Comparison of ENCODE assay signal across 11 cellular contexts in genomic region chr18:74990563-74991081, GRCh38.
A peak's percentile ranks its signal among the peaks of the same experiment; 100 is the strongest.
DNase-seq lines count a peak whose midpoint lies in the region; ATAC-seq and TF ChIP-seq lines count a peak whose summit lies in the region.
"Had no signal": no experiment of that assay in that cellular context is flagged by ENCODE, and none has a peak within 500 bp of the region (broad histone marks: within the 10 kb centered on the region; RNA-seq: fewer than 3 reads in every experiment).

No MANE protein-coding gene starts in this region.

- H3K36me3 ChIP-seq in spleen: no peaks in the 10 kb centered on the region
- H3K36me3 ChIP-seq: left ventricle myocardium inferior, stomach had no signal

- no peaks in the 10 kb centered on the region for H3K27me3 ChIP-seq in spleen (replicated peaks in 1 of 7)
- H3K27me3 ChIP-seq: stomach had no signal

- peaks cover 46% of the 10 kb centered on the region for H3K4me1 Mint-ChIP-seq in activated T-cell treated with anti-CD3 and anti-CD28 coated beads, Interleukin-2, amount 50 U/mL, for 72 hours (ENCODE audit: low read depth)

- peak overlapping the region; percentile 54 to 57 for H3K4me3 Mint-ChIP-seq in activated T-cell treated with anti-CD3 and anti-CD28 coated beads, Interleukin-2, amount 50 U/mL, for 72 hours

- no peak for TF ChIP-seq POLR2A in spleen (IDR thresholded peaks at IDR 0.05)

- peak overlapping the region; percentile 75 for H3K27ac Mint-ChIP-seq in activated T-cell treated with anti-CD3 and anti-CD28 coated beads, Interleukin-2, amount 50 U/mL, for 72 hours
- peak overlapping the region; percentile 16 to 55 for H3K27ac Mint-ChIP-seq in activated naive CD4-positive, alpha-beta T cell treated with anti-CD3 and anti-CD28 coated beads, Interleukin-2, amount 50 U/mL, for 72 hours

- H3K4me1 ChIP-seq in spleen: peaks cover 0 to 47% (median 17%) of the 10 kb centered on the region in 6 donors

- H3K27me3 Mint-ChIP-seq in activated T-cell treated with anti-CD3 and anti-CD28 coated beads, Interleukin-2, amount 50 U/mL, for 72 hours (ENCODE audit: low read depth): no peaks in the 10 kb centered on the region

- peak overlapping the region in 6 of 8 donors; percentile 18 to 78 (median 42) for H3K27ac ChIP-seq in spleen
- H3K27ac ChIP-seq: left ventricle myocardium inferior had no signal

- no peaks in the 10 kb centered on the region for H3K9me3 ChIP-seq in spleen
- H3K9me3 ChIP-seq: left ventricle myocardium inferior, stomach had no signal

- H3K4me3 ChIP-seq in spleen: no peak overlapping the region
- H3K4me3 ChIP-seq: left ventricle myocardium inferior, stomach had no signal

- intact Hi-C loops in spleen (cut with DNase I; ENCODE audit: low total_unique reads): no loop called here

- no peak for TF ChIP-seq CTCF in spleen (IDR thresholded peaks at IDR 0.05 in 8 of 11, conservative IDR thresholded peaks at IDR 0.05 in 3 of 11)

- no peaks in the 10 kb centered on the region for H3K9me3 Mint-ChIP-seq in activated T-cell treated with anti-CD3 and anti-CD28 coated beads, Interleukin-2, amount 50 U/mL, for 72 hours
- peaks cover 0 to 7% of the 10 kb centered on the region in 2 donors for H3K9me3 Mint-ChIP-seq in activated naive CD4-positive, alpha-beta T cell treated with anti-CD3 and anti-CD28 coated beads, Interleukin-2, amount 50 U/mL, for 72 hours

- ATAC-seq in activated T-cell treated with anti-CD3 and anti-CD28 coated beads, Interleukin-2, amount 50 U/mL, for 72 hours (replicated peaks in 1 of 2): peak; percentile 47 to 50
- peak; percentile 34 to 83 for ATAC-seq in activated naive CD4-positive, alpha-beta T cell treated with anti-CD3 and anti-CD28 coated beads, Interleukin-2, amount 50 U/mL, for 72 hours
- no peak for ATAC-seq in GM21515 (IDR thresholded peaks at IDR 0.05; ENCODE audit: unreplicated experiment)
- no peak for ATAC-seq in HG03095 (IDR thresholded peaks at IDR 0.05; ENCODE audit: unreplicated experiment)
- ATAC-seq: HCT116 had no signal

- DNase-seq in activated T-cell treated with anti-CD3 and anti-CD28 coated beads, Interleukin-2, amount 50 U/mL, for 72 hours: peak in 1 of 2 donors; percentile 3
- DNase-seq in activated T-cell treated with anti-CD3 and anti-CD28 coated beads for 4 hours (no peak), NCI-H2171 (lab: John Stamatoyannopoulos, UW) (peak; percentile 69), spleen (no peak), GM03348 (ENCODE audit: low spot score) (no peak)
- DNase-seq in activated naive CD4-positive, alpha-beta T cell treated with anti-CD3 and anti-CD28 coated beads, Interleukin-2, amount 50 U/mL, for 72 hours (ENCODE audit: low spot score in 2 of 2): no peak
- DNase-seq: left ventricle myocardium inferior, stomach had no signal

- no peaks in the 10 kb centered on the region for H3K36me3 Mint-ChIP-seq in activated T-cell treated with anti-CD3 and anti-CD28 coated beads, Interleukin-2, amount 50 U/mL, for 72 hours (ENCODE audit: insufficient read depth in 2 of 2)
- peaks cover 6 to 7% of the 10 kb centered on the region in 2 donors for H3K36me3 Mint-ChIP-seq in activated naive CD4-positive, alpha-beta T cell treated with anti-CD3 and anti-CD28 coated beads, Interleukin-2, amount 50 U/mL, for 72 hours

- WGBS in spleen, 5 donors: 27 to 47% (median 42%) methylated on average over 4 of the region's 4 CpGs

Comparison
In these comparisons a context has a peak if more than half of its experiments do, and no peak if none do; other contexts are left out.
1. ATAC-seq: peak in activated T-cell treated with anti-CD3 and anti-CD28 coated beads, Interleukin-2, amount 50 U/mL, for 72 hours (2 of 2) and activated naive CD4-positive, alpha-beta T cell treated with anti-CD3 and anti-CD28 coated beads, Interleukin-2, amount 50 U/mL, for 72 hours (2 of 2); none in GM21515 (single experiment) and HG03095 (single experiment).